Comparison of ENCODE assay signal across 8 cellular contexts in the genomic region with DNA sequence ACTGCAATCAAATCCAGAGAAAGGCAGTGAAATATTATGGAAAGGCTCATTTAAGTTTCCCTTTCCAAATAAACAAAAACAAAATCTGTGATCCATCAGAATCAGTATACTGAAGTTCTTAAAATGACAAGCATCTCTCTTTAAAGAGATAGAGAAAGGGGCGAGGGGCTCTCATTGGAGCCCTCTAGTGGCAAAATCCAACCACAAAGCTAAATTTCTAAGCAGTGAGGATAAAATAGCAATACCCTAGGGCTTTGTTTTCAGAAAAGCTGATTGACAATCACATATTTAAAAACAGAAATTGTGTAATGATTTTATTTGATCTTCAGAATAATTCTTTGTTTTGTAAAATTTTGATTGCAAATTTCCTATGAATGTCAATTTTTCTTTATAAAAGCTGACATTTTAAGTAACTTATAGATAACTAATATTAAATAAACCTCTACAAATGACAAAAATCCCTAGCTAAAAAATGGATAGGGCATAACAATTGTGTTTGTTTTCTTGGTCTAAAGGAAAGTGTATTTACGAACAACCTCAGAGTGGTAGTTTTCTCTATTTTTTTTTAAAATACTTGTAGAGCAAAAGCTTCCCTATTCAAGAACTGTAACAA.
DNase-seq lines count a peak whose midpoint lies in the region; ATAC-seq and TF ChIP-seq lines count a peak whose summit lies in the region.

No MANE protein-coding gene starts in this region.

- no TSS peak for BruUV-seq in A673 (replicated peaks; lab: Mats Ljungman, UMichigan)

- intact Hi-C loops in A673 (cut with micrococcal nuclease; ENCODE audit: unreplicated experiment): loop anchor here (2.0 to 10.0 kb wide), 3 partner anchors 126 to 710 kb away; no protein-coding TSS in a partner anchor
- intact Hi-C loops in right lobe of liver (cut with DNase I): no loop called here

- CTCF ChIA-PET in A673 (lab: Charles Lee): interaction anchor here (0.6 kb wide), 1 partner anchor 310 kb away, joined by 3 read pairs; a partner anchor contains a TSS

- H3K27me3 ChIP-seq in A673 (replicated peaks; ENCODE audit: insufficient read depth, low read depth, low read length, poor library complexity) (no peaks in the 10 kb centered on the region), right lobe of liver (no peaks in the 10 kb centered on the region)

- H3K9me3 ChIP-seq in A673 (ENCODE audit: low read depth, low read length, poor library complexity, severe bottlenecking): no peaks in the 10 kb centered on the region
- H3K9me3 ChIP-seq in right lobe of liver: no peaks in the 10 kb centered on the region

- no peak overlapping the region for H3K27ac ChIP-seq in A673 (ENCODE audit: low read depth, low read length, poor library complexity, severe bottlenecking)
- no peak overlapping the region for H3K27ac ChIP-seq in right lobe of liver

- POLR2A ChIA-PET in A673 (lab: Charles Lee; ENCODE audit: low non-redundant PET): no interaction called here

- H3K4me1 ChIP-seq in A673 (ENCODE audit: insufficient read depth, low read length, poor library complexity, severe bottlenecking): no peaks in the 10 kb centered on the region
- H3K4me1 ChIP-seq in right lobe of liver: no peaks in the 10 kb centered on the region

- TF ChIP-seq CTCF in A673 (conservative IDR thresholded peaks at IDR 0.05; ENCODE audit: low read depth, low read length) (peak; percentile 87), HFF-Myc (IDR thresholded peaks at IDR 0.05; ENCODE audit: low read depth, low read length, missing control alignments) (peak; percentile 83), astrocyte of the spinal cord (IDR thresholded peaks at IDR 0.05; ENCODE audit: low read depth, low read length) (peak; percentile 82), right lobe of liver (IDR thresholded peaks at IDR 0.05) (peak; percentile 38 to 86 (median 81))

- H3K36me3 ChIP-seq in A673 (ENCODE audit: insufficient read depth, low read length, poor library complexity, severe bottlenecking) (no peaks in the 10 kb centered on the region), right lobe of liver (no peaks in the 10 kb centered on the region)

- in situ Hi-C loops in astrocyte of the spinal cord (cut with HindIII; ENCODE audit: low sequenced_read_pairs): no loop called here

- TF ChIP-seq POLR2A in right lobe of liver (IDR thresholded peaks at IDR 0.05): no peak

- DNase-seq in A673 (ENCODE audit: low spot score) (peak; percentile 56), ELR (ENCODE audit: low read depth) (peak; percentile 54), HFF-Myc (ENCODE audit: extremely low read depth, low read depth) (no peak), NCI-H128 (lab: John Stamatoyannopoulos, UW; ENCODE audit: unreplicated experiment) (peak; percentile 3), astrocyte of the spinal cord (ENCODE audit: low read depth, low spot score) (peak; percentile 52), right lobe of liver (no peak)
- no peak for DNase-seq in activated CD8-positive, alpha-beta memory T cell treated with anti-CD3 and anti-CD28 coated beads, Interleukin-2, amount 50 U/mL, for 4 hours

- ATAC-seq in right lobe of liver (peak; percentile 64 to 75 (median 70)), HG03565 (IDR thresholded peaks at IDR 0.05; ENCODE audit: unreplicated experiment) (no peak)

- WGBS in right lobe of liver (ENCODE audit: insufficient coverage, low coverage, low lambda C conversion rate, missing lambda C conversion rate): 19% methylated on average over 2 of the region's 2 CpGs

- H3K4me3 ChIP-seq in A673 (ENCODE audit: low read depth, low read length, poor library complexity, severe bottlenecking) (no peak overlapping the region), HFF-Myc (replicated peaks; ENCODE audit: low read depth, low read length) (no peak overlapping the region), astrocyte of the spinal cord (ENCODE audit: low read depth, low read length) (no peak overlapping the region), right lobe of liver (no peak overlapping the region)

Comparison
In these comparisons a context has a peak if more than half of its experiments do, and no peak if none do; other contexts are left out.
1. DNase-seq: peak in A673 (single experiment), ELR (single experiment), NCI-H128 (single experiment) and astrocyte of the spinal cord (single experiment); none in HFF-Myc (single experiment), right lobe of liver (0 of 3) and activated CD8-positive, alpha-beta memory T cell treated with anti-CD3 and anti-CD28 coated beads, Interleukin-2, amount 50 U/mL, for 4 hours (single experiment).
2. Peak in every context shown above with its lines, with median percentiles within 50 percentile points of each other: CTCF ChIP-seq.